2 cellular contexts compared by ENCODE assay signal in genomic region chr13:113977976-113978375, GRCh38.
TF ChIP-seq lines count a peak whose summit lies in the region.

No MANE protein-coding gene starts in this region.

TF ChIP-seq in WTC11, 78 proteins besides CTCF, POLR2A, EP300 and RAD21:
- TF ChIP-seq, protein P1, sequence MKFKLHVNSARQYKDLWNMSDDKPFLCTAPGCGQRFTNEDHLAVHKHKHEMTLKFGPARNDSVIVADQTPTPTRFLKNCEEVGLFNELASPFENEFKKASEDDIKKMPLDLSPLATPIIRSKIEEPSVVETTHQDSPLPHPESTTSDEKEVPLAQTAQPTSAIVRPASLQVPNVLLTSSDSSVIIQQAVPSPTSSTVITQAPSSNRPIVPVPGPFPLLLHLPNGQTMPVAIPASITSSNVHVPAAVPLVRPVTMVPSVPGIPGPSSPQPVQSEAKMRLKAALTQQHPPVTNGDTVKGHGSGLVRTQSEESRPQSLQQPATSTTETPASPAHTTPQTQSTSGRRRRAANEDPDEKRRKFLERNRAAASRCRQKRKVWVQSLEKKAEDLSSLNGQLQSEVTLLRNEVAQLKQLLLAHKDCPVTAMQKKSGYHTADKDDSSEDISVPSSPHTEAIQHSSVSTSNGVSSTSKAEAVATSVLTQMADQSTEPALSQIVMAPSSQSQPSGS (CRISPR knock-in tag; IDR thresholded peaks at IDR 0.05; ENCODE audit: borderline replicate concordance, low read depth), result no peak
- TF ChIP-seq ZNF532 (CRISPR knock-in tag; IDR thresholded peaks at IDR 0.05; ENCODE audit: borderline replicate concordance), result no peak

TF ChIP-seq in SK-N-SH, 30 proteins besides CTCF, POLR2A, EP300 and RAD21:
- TF ChIP-seq, protein P2, sequence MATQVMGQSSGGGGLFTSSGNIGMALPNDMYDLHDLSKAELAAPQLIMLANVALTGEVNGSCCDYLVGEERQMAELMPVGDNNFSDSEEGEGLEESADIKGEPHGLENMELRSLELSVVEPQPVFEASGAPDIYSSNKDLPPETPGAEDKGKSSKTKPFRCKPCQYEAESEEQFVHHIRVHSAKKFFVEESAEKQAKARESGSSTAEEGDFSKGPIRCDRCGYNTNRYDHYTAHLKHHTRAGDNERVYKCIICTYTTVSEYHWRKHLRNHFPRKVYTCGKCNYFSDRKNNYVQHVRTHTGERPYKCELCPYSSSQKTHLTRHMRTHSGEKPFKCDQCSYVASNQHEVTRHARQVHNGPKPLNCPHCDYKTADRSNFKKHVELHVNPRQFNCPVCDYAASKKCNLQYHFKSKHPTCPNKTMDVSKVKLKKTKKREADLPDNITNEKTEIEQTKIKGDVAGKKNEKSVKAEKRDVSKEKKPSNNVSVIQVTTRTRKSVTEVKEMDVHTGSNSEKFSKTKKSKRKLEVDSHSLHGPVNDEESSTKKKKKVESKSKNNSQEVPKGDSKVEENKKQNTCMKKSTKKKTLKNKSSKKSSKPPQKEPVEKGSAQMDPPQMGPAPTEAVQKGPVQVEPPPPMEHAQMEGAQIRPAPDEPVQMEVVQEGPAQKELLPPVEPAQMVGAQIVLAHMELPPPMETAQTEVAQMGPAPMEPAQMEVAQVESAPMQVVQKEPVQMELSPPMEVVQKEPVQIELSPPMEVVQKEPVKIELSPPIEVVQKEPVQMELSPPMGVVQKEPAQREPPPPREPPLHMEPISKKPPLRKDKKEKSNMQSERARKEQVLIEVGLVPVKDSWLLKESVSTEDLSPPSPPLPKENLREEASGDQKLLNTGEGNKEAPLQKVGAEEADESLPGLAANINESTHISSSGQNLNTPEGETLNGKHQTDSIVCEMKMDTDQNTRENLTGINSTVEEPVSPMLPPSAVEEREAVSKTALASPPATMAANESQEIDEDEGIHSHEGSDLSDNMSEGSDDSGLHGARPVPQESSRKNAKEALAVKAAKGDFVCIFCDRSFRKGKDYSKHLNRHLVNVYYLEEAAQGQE (IDR thresholded peaks at IDR 0.05; ENCODE audit: low read depth, low read length), result no peak
- TF ChIP-seq, protein P3, sequence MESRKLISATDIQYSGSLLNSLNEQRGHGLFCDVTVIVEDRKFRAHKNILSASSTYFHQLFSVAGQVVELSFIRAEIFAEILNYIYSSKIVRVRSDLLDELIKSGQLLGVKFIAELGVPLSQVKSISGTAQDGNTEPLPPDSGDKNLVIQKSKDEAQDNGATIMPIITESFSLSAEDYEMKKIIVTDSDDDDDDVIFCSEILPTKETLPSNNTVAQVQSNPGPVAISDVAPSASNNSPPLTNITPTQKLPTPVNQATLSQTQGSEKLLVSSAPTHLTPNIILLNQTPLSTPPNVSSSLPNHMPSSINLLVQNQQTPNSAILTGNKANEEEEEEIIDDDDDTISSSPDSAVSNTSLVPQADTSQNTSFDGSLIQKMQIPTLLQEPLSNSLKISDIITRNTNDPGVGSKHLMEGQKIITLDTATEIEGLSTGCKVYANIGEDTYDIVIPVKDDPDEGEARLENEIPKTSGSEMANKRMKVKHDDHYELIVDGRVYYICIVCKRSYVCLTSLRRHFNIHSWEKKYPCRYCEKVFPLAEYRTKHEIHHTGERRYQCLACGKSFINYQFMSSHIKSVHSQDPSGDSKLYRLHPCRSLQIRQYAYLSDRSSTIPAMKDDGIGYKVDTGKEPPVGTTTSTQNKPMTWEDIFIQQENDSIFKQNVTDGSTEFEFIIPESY (IDR thresholded peaks at IDR 0.05; ENCODE audit: borderline replicate concordance, low read depth), result no peak
- TF ChIP-seq MXI1 (IDR thresholded peaks at IDR 0.05; ENCODE audit: low read depth, low read length) (no peak), GABPA (IDR thresholded peaks at IDR 0.05; ENCODE audit: low read depth) (no peak), NFIC (IDR thresholded peaks at IDR 0.05; ENCODE audit: borderline replicate concordance) (no peak), EZH2phosphoT487 (IDR thresholded peaks at IDR 0.05; ENCODE audit: borderline replicate concordance, low read depth) (no peak), SMC3 (IDR thresholded peaks at IDR 0.05; ENCODE audit: low read depth, low read length) (no peak), TEAD4 (IDR thresholded peaks at IDR 0.05; ENCODE audit: borderline replicate concordance, insufficient read depth) (no peak), NRF1 (IDR thresholded peaks at IDR 0.05; ENCODE audit: low read depth, low read length) (no peak), MEF2A (IDR thresholded peaks at IDR 0.05; ENCODE audit: borderline replicate concordance, low read depth) (no peak), FOSL2 (IDR thresholded peaks at IDR 0.05; ENCODE audit: borderline replicate concordance, low read depth) (no peak), RFX5 (IDR thresholded peaks at IDR 0.05; ENCODE audit: low read length) (no peak), ELF1 (IDR thresholded peaks at IDR 0.05) (no peak)
- TF ChIP-seq, protein P4, sequence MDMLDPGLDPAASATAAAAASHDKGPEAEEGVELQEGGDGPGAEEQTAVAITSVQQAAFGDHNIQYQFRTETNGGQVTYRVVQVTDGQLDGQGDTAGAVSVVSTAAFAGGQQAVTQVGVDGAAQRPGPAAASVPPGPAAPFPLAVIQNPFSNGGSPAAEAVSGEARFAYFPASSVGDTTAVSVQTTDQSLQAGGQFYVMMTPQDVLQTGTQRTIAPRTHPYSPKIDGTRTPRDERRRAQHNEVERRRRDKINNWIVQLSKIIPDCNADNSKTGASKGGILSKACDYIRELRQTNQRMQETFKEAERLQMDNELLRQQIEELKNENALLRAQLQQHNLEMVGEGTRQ (IDR thresholded peaks at IDR 0.05; ENCODE audit: borderline replicate concordance, low read depth, low read length), result no peak
- TF ChIP-seq, protein P5, sequence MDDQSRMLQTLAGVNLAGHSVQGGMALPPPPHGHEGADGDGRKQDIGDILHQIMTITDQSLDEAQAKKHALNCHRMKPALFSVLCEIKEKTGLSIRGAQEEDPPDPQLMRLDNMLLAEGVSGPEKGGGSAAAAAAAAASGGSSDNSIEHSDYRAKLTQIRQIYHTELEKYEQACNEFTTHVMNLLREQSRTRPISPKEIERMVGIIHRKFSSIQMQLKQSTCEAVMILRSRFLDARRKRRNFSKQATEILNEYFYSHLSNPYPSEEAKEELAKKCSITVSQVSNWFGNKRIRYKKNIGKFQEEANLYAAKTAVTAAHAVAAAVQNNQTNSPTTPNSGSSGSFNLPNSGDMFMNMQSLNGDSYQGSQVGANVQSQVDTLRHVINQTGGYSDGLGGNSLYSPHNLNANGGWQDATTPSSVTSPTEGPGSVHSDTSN (IDR thresholded peaks at IDR 0.05), result no peak
- TF ChIP-seq, protein P6, sequence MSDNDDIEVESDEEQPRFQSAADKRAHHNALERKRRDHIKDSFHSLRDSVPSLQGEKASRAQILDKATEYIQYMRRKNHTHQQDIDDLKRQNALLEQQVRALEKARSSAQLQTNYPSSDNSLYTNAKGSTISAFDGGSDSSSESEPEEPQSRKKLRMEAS (IDR thresholded peaks at IDR 0.05; ENCODE audit: low read depth), result no peak
